Comparison of ENCODE assay signal across 1 cellular context in the genomic region with DNA sequence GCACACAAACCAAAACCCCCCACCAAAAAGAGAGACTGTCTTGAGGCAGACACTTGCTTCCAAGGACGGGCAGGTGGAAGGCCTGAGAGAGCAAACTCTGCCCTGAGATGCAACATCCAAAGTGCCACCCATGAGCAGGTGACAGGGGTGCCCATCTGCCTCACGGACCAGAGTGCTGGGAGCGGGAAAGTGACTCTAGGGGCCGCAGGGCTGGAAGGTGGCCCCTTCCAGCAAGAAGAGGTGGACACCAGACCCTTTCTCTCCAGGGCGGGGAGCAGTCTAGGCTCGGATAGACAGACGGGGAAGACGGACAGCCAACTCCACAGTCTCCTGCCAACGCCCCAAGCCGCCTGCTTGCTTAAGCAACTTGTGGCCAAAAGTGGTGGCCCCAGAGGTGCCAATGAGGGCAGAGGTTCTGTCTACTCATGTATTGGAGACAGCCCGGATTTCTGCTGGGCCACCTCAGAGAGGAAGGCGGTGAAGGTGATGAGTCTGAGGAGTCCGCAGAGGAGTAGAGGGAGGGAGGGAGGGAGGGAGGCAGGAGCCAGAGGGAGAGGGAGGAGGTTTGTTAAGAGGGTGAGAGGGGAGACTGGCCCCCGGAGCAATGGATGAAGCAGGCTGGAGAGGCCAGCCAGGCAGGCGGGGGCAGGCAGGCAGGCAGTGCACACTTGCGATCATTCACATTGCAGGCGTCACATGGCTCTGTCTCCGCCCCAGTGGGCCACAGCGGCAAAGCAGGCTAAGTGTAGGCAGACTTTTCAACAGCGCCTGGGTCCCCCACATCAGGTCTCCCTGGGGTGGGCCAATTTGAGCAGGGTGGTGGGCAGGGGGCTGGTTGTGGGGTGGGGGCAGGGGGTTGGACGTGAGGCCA.
TF ChIP-seq lines count a peak whose summit lies in the region.

No MANE protein-coding gene starts in this region.

TF ChIP-seq in IMR-90, 13 proteins besides CTCF, POLR2A, EP300 and RAD21:
- TF ChIP-seq MXI1 (IDR thresholded peaks at IDR 0.05; ENCODE audit: borderline replicate concordance, low read depth, low read length) (no peak), SMC3 (IDR thresholded peaks at IDR 0.05; ENCODE audit: low read depth, low read length) (no peak), RFX5 (IDR thresholded peaks at IDR 0.05; ENCODE audit: low read depth, low read length) (no peak), FOS (IDR thresholded peaks at IDR 0.05; ENCODE audit: low read depth, low read length) (no peak), CHD1 (IDR thresholded peaks at IDR 0.05; ENCODE audit: low read depth, low read length) (no peak), MAFK (IDR thresholded peaks at IDR 0.05; ENCODE audit: low read depth, low read length) (no peak)
- TF ChIP-seq, protein P1, sequence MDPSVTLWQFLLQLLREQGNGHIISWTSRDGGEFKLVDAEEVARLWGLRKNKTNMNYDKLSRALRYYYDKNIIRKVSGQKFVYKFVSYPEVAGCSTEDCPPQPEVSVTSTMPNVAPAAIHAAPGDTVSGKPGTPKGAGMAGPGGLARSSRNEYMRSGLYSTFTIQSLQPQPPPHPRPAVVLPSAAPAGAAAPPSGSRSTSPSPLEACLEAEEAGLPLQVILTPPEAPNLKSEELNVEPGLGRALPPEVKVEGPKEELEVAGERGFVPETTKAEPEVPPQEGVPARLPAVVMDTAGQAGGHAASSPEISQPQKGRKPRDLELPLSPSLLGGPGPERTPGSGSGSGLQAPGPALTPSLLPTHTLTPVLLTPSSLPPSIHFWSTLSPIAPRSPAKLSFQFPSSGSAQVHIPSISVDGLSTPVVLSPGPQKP (IDR thresholded peaks at IDR 0.05; ENCODE audit: borderline replicate concordance, low read depth, low read length): no peak
- TF ChIP-seq, protein P2, sequence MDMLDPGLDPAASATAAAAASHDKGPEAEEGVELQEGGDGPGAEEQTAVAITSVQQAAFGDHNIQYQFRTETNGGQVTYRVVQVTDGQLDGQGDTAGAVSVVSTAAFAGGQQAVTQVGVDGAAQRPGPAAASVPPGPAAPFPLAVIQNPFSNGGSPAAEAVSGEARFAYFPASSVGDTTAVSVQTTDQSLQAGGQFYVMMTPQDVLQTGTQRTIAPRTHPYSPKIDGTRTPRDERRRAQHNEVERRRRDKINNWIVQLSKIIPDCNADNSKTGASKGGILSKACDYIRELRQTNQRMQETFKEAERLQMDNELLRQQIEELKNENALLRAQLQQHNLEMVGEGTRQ (IDR thresholded peaks at IDR 0.05; ENCODE audit: low read depth, low read length): no peak
TF ChIP-seq in IMR-90: peak in this region for 0.
